ENCODE assay signal across 29 cellular contexts in the genomic region with DNA sequence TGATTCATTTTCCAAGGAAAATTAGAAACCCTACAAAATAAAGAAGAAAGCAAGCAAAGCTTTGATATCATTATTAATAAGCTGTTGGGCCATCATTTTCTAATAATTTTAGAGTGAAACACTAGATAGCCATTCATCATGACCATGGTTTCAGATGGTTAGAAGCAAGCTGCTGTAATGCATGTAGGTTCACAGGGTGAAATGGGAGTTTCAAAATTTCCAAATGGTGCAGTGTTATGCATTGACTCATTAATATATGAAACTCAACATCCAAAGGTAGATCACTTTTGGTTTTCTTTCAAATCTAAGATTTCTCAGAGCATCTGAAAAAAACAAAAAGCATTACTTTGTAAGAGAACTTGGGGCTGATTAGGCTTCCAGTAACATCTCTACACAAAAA.
"Had no signal": no experiment of that assay in that cellular context is flagged by ENCODE, and none has a peak within 500 bp of the region (broad histone marks: within the 10 kb centered on the region; RNA-seq: fewer than 3 reads in every experiment).

No MANE protein-coding gene starts in this region.

- ATAC-seq: activated CD8-positive, alpha-beta memory T cell treated with anti-CD3 and anti-CD28 coated beads, Interleukin-2, amount 10 ng/mL, durations not matched to agents 7 days and 5 days; activated CD8-positive, alpha-beta T cell treated with anti-CD3 and anti-CD28 coated beads, Interleukin-2, amount 10 ng/mL, durations not matched to agents 7 days and 5 days; activated naive CD4-positive, alpha-beta T cell treated with anti-CD3 and anti-CD28 coated beads, Interleukin-2, amount 50 U/mL, for 72 hours; activated T-cell treated with anti-CD3 and anti-CD28 coated beads, Interleukin-2, amount 50 U/mL, for 72 hours; esophagus mucosa; gastroesophageal sphincter; WTC11 had no signal

- H3K27ac ChIP-seq: ascending aorta, breast epithelium, cardiac muscle cell, coronary artery, dorsolateral prefrontal cortex, gastroesophageal sphincter, VCaP had no signal

- DNase-seq: activated CD4-positive, alpha-beta memory T cell treated with anti-CD3 and anti-CD28 coated beads for 36 hours; activated CD4-positive, alpha-beta T cell treated with anti-CD3 and anti-CD28 coated beads for 1 hour; activated CD4-positive, alpha-beta T cell treated with anti-CD3 and anti-CD28 coated beads for 4 hours; activated CD8-positive, alpha-beta memory T cell treated with anti-CD3 and anti-CD28 coated beads, Interleukin-2, amount 10 ng/mL, durations not matched to agents 7 days and 5 days; activated CD8-positive, alpha-beta memory T cell treated with anti-CD3 and anti-CD28 coated beads, Interleukin-2, amount 50 U/mL, for 4 hours; activated CD8-positive, alpha-beta T cell treated with anti-CD3 and anti-CD28 coated beads, Interleukin-2, amount 10 ng/mL, durations not matched to agents 7 days and 5 days; activated gamma-delta T cell; activated naive CD4-positive, alpha-beta T cell; activated naive CD4-positive, alpha-beta T cell treated with anti-CD3 and anti-CD28 coated beads, Interleukin-2, amount 10 ng/mL, durations not matched to agents 7 days and 5 days; activated naive CD8-positive, alpha-beta T cell treated with anti-CD3 and anti-CD28 coated beads, Interleukin-2, amount 10 ng/mL, durations not matched to agents 7 days and 5 days; activated T-cell treated with anti-CD3 and anti-CD28 coated beads, Interleukin-2, amount 50 U/mL, for 24 hours; activated T-cell treated with anti-CD3 and anti-CD28 coated beads, Interleukin-2, amount 50 U/mL, for 72 hours; central memory CD4-positive, alpha-beta T cell; dorsolateral prefrontal cortex; effector memory CD4-positive, alpha-beta T cell; endodermal cell; foreskin fibroblast; head of caudate nucleus; hippocampal formation; T-helper 2 cell had no signal

- H3K27me3 ChIP-seq: ascending aorta, breast epithelium, cardiac muscle cell, dorsolateral prefrontal cortex, gastroesophageal sphincter had no signal

- H3K4me1 ChIP-seq: ascending aorta, breast epithelium had no signal
